In the genomic region with DNA sequence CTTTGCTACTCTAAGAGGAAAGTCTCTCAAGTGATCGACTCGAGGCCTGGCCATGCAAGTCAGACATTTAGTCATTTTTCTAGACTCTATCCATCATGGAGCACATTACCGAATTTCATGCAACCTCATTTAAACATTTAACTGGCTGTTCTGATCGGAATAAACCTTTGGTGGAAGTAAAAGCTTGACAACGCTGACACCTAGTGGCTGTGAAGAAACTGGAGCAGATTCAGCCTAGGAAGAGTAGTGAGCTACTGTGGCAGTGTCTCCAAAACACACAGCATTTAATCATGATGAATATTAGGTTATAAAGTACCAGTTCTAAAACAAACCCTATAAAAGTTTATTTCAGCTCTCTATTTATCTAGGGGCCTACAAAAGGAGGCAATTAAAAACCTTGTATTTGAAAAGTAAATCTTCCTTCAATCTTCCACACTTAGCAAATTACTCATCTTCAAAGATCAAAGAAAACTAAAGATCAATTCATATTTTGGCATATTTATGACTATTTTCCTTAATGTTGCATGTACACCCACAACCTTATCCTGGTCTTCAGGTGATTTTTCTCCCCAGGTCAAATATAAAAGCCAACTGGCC, we compare ENCODE assay signal across 9 cellular contexts.
DNase-seq lines count a peak whose midpoint lies in the region; ATAC-seq, FAIRE-seq and TF ChIP-seq lines count a peak whose summit lies in the region.
"Had no signal": no experiment of that assay in that cellular context is flagged by ENCODE, and none has a peak within 500 bp of the region (broad histone marks: within the 10 kb centered on the region; RNA-seq: fewer than 3 reads in every experiment).

No MANE protein-coding gene starts in this region.

- no peaks in the 10 kb centered on the region for H3K9me2 ChIP-seq in OCI-LY1 (ENCODE audit: low read depth, low read length)

- H3K27ac Mint-ChIP-seq in astrocyte (ENCODE audit: unreplicated experiment) = no peak overlapping the region

- no peak overlapping the region for H3K4me2 ChIP-seq in OCI-LY1 (ENCODE audit: low read length)
- no peak overlapping the region for H3K4me2 ChIP-seq in astrocyte (ENCODE audit: low read length)
- H3K4me2 ChIP-seq: BLaER1 had no signal

- H3K27me3 Mint-ChIP-seq in astrocyte (ENCODE audit: low read depth, unreplicated experiment) = no peaks in the 10 kb centered on the region

- H3K9ac ChIP-seq in OCI-LY1 (ENCODE audit: low read length) (no peak overlapping the region), astrocyte (ENCODE audit: low read length) (no peak overlapping the region)
- H3K9ac ChIP-seq: BLaER1 had no signal

- H3K4me1 Mint-ChIP-seq in astrocyte (ENCODE audit: low read depth, unreplicated experiment) = no peaks in the 10 kb centered on the region

- H3K4me3 Mint-ChIP-seq in astrocyte (ENCODE audit: unreplicated experiment) = no peak overlapping the region

- no peaks in the 10 kb centered on the region for H3F3A ChIP-seq in OCI-LY1 (ENCODE audit: insufficient read depth, low read length)

- H3K4me3 ChIP-seq in OCI-LY1 (ENCODE audit: low read depth, low read length, poor library complexity, severe bottlenecking) = no peak overlapping the region
- H3K4me3 ChIP-seq in astrocyte (ENCODE audit: insufficient read depth, low read depth, low read length) = no peak overlapping the region
- H3K4me3 ChIP-seq in small intestine (ENCODE audit: low read depth in 1 of 2, low read length in 2 of 2) = no peak overlapping the region
- H3K4me3 ChIP-seq: BLaER1 had no signal

- peak; percentile 73 for FAIRE-seq in astrocyte (lab: Jason Lieb, UNC)
- peak; percentile 10 for FAIRE-seq in small intestine (lab: Jason Lieb, UNC)

- TF ChIP-seq CTCF in OCI-LY1 (IDR thresholded peaks at IDR 0.05; ENCODE audit: low read length) = peak; percentile 83
- peak; percentile 84 for TF ChIP-seq CTCF in astrocyte (IDR thresholded peaks at IDR 0.05; ENCODE audit: insufficient read depth, low read depth, low read length)

- H3K4me1 ChIP-seq in OCI-LY1 (ENCODE audit: insufficient read depth, low read length, severe bottlenecking) (no peaks in the 10 kb centered on the region), astrocyte (ENCODE audit: insufficient read depth, low read length) (no peaks in the 10 kb centered on the region), small intestine (ENCODE audit: control insufficient read depth in 2 of 2, insufficient read depth in 1 of 2, low read depth in 1 of 2, low read length in 1 of 2) (no peaks in the 10 kb centered on the region)
- H3K4me1 ChIP-seq: BLaER1 had no signal

- 3 to 7% (median 4%) methylated on average over 5 of the region's 5 CpGs for WGBS in small intestine, 3 donors

- H4K20me1 ChIP-seq in OCI-LY1 (ENCODE audit: insufficient read depth, low read length) (no peaks in the 10 kb centered on the region), astrocyte (ENCODE audit: insufficient read depth, low read length) (no peaks in the 10 kb centered on the region)
- H4K20me1 ChIP-seq: BLaER1 had no signal

- no peak overlapping the region for H2AFZ ChIP-seq in OCI-LY1 (ENCODE audit: low read length)
- no peak overlapping the region for H2AFZ ChIP-seq in astrocyte (ENCODE audit: low read depth, low read length)

- H3K27ac ChIP-seq in OCI-LY1 (ENCODE audit: low read depth, low read length, poor library complexity, severe bottlenecking) (no peak overlapping the region), astrocyte (ENCODE audit: low read depth, low read length) (no peak overlapping the region), small intestine (ENCODE audit: low read depth in 1 of 2, low read length in 1 of 2) (no peak overlapping the region)
- H3K27ac ChIP-seq: BLaER1 had no signal

- H3K79me2 ChIP-seq in OCI-LY1 (ENCODE audit: insufficient read depth, low read length) (no peaks in the 10 kb centered on the region), astrocyte (ENCODE audit: insufficient read depth, low read length) (no peaks in the 10 kb centered on the region)

- H3K9me3 Mint-ChIP-seq in astrocyte (ENCODE audit: unreplicated experiment) = no peaks in the 10 kb centered on the region

- no peaks in the 10 kb centered on the region for H3K9me3 ChIP-seq in OCI-LY1 (ENCODE audit: low read length)
- H3K9me3 ChIP-seq in astrocyte (ENCODE audit: insufficient read depth, low read depth, low read length) = no peaks in the 10 kb centered on the region
- H3K9me3 ChIP-seq in small intestine (ENCODE audit: control insufficient read depth, low read depth) = no peaks in the 10 kb centered on the region
- H3K9me3 ChIP-seq: BLaER1 had no signal

- peak; percentile 65 for ATAC-seq in GM19328 (IDR thresholded peaks at IDR 0.05; ENCODE audit: unreplicated experiment)
- peak; percentile 92 for ATAC-seq in HG03442 (IDR thresholded peaks at IDR 0.05; ENCODE audit: unreplicated experiment)

- no peaks in the 10 kb centered on the region for H3K36me3 ChIP-seq in OCI-LY1 (ENCODE audit: insufficient read depth, low read length)
- no peaks in the 10 kb centered on the region for H3K36me3 ChIP-seq in astrocyte (ENCODE audit: insufficient read depth, low read length)
- no peaks in the 10 kb centered on the region for H3K36me3 ChIP-seq in small intestine (ENCODE audit: control insufficient read depth in 2 of 2, insufficient read depth in 2 of 2, low read length in 2 of 2)
- H3K36me3 ChIP-seq: BLaER1 had no signal

- DNase-seq in NCI-H1417 (lab: John Stamatoyannopoulos, UW) (peak; percentile 2 to 77 (median 6)), NCI-H1417 treated with DMSO at 0.1 percent for 48 hours (lab: John Stamatoyannopoulos, UW) (no peak), astrocyte (ENCODE audit: low read depth) (peak; percentile 33), hippocampal formation (lab: John Stamatoyannopoulos, UW) (peak; percentile 38 to 81), small intestine (peak; percentile 69)

- H3K27me3 ChIP-seq in OCI-LY1 (ENCODE audit: insufficient read depth, low read length) (no peaks in the 10 kb centered on the region), astrocyte (ENCODE audit: insufficient read depth, low read length) (no peaks in the 10 kb centered on the region), small intestine (ENCODE audit: control insufficient read depth in 2 of 2, insufficient read depth in 2 of 2, low read length in 2 of 2) (no peaks in the 10 kb centered on the region)
- H3K27me3 ChIP-seq: BLaER1 had no signal

- H3K36me3 Mint-ChIP-seq in astrocyte (ENCODE audit: low read depth, unreplicated experiment) = no peaks in the 10 kb centered on the region
